In the genomic region with DNA sequence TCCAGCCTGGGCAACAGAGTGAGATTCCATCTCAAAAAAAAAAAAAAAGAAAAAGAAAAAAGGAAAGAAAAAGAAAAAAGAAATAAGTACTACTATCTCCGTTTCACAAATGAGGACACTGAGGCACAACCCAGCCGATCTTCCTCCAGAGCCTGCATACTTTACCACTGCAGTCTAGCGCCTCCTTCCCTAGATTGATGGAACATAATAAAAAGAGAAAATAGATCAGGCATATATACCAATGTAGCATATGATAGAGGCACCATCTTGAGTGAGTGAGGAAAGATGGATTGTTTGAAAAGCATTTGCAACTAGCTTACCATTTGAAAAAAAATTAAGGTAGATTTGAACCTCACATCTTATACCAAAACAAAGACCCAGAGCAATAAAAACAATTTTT, we compare ENCODE assay signal across 21 cellular contexts. TPM values are rescaled to one million over a fixed set of nuclear protein-coding genes. Genes with fewer than 3 reads are reported as not detected.
"Had no signal": no experiment of that assay in that cellular context is flagged by ENCODE, and none has a peak within 500 bp of the region (broad histone marks: within the 10 kb centered on the region; RNA-seq: fewer than 3 reads in every experiment).

No MANE protein-coding gene starts in this region.

- FAIRE-seq: keratinocyte, urothelium cell line had no signal

- H3K27ac ChIP-seq: hepatocyte, left ventricle myocardium inferior had no signal

- H3K4me3 ChIP-seq: hepatocyte, left ventricle myocardium inferior, mucosa of descending colon had no signal

- H3K27me3 Mint-ChIP-seq: stimulated activated memory B cell treated with anti-CD40 and anti-IgM and Interleukin-4, amounts not matched to agents 10 μg/mL and 1 μg/mL and 100 μg/mL, for 72 hours had no signal

- H3K4me3 Mint-ChIP-seq: activated CD8-positive, alpha-beta T cell treated with anti-CD3 and anti-CD28 coated beads, Interleukin-2, amount 10 ng/mL, durations not matched to agents 7 days and 5 days; activated T-cell treated with anti-CD3 and anti-CD28 coated beads, Interleukin-2, amount 50 U/mL, for 72 hours; memory B cell; naive thymus-derived CD4-positive, alpha-beta T cell; stimulated activated memory B cell treated with anti-CD40 and anti-IgM and Interleukin-4, amounts not matched to agents 10 μg/mL and 1 μg/mL and 100 μg/mL, for 72 hours; WTC11 had no signal

- H3K9me3 ChIP-seq: left ventricle myocardium inferior, mucosa of descending colon had no signal

- H2AFZ ChIP-seq: hepatocyte had no signal

- H3K4me2 ChIP-seq: hepatocyte had no signal

- ATAC-seq: activated CD8-positive, alpha-beta T cell treated with anti-CD3 and anti-CD28 coated beads, Interleukin-2, amount 10 ng/mL, durations not matched to agents 7 days and 5 days; activated naive CD4-positive, alpha-beta T cell treated with anti-CD3 and anti-CD28 coated beads, Interleukin-2, amount 50 U/mL, for 72 hours; activated T-cell treated with anti-CD3 and anti-CD28 coated beads, Interleukin-2, amount 50 U/mL, for 72 hours; mucosa of descending colon; naive thymus-derived CD4-positive, alpha-beta T cell; stimulated activated memory B cell treated with anti-CD40 and anti-IgM and Interleukin-4, amounts not matched to agents 10 μg/mL and 1 μg/mL and 100 μg/mL, for 72 hours; WTC11 had no signal

- H3K9me3 Mint-ChIP-seq: activated naive CD4-positive, alpha-beta T cell treated with anti-CD3 and anti-CD28 coated beads, Interleukin-2, amount 50 U/mL, for 72 hours; activated T-cell treated with anti-CD3 and anti-CD28 coated beads, Interleukin-2, amount 50 U/mL, for 72 hours; memory B cell; stimulated activated memory B cell treated with anti-CD40 and anti-IgM and Interleukin-4, amounts not matched to agents 10 μg/mL and 1 μg/mL and 100 μg/mL, for 72 hours; WTC11 had no signal

- H3K27ac Mint-ChIP-seq: activated CD8-positive, alpha-beta T cell treated with anti-CD3 and anti-CD28 coated beads, Interleukin-2, amount 10 ng/mL, durations not matched to agents 7 days and 5 days; activated naive CD4-positive, alpha-beta T cell treated with anti-CD3 and anti-CD28 coated beads, Interleukin-2, amount 50 U/mL, for 72 hours; activated T-cell treated with anti-CD3 and anti-CD28 coated beads, Interleukin-2, amount 50 U/mL, for 72 hours; memory B cell; naive thymus-derived CD4-positive, alpha-beta T cell had no signal

- DNase-seq: activated CD4-positive, alpha-beta T cell treated with anti-CD3 and anti-CD28 coated beads for 4 hours; activated CD8-positive, alpha-beta memory T cell treated with anti-CD3 and anti-CD28 coated beads, Interleukin-2, amount 50 U/mL, for 4 hours; activated CD8-positive, alpha-beta T cell treated with anti-CD3 and anti-CD28 coated beads, Interleukin-2, amount 10 ng/mL, durations not matched to agents 7 days and 5 days; activated gamma-delta T cell; activated T-cell treated with anti-CD3 and anti-CD28 coated beads, Interleukin-2, amount 50 U/mL, for 72 hours; central memory CD4-positive, alpha-beta T cell; effector CD8-positive, alpha-beta T cell; left ventricle myocardium inferior; mucosa of descending colon; naive thymus-derived CD4-positive, alpha-beta T cell; posterior cingulate gyrus; stimulated activated CD4-positive, alpha-beta T cell treated with anti-CD3 and anti-CD28 coated beads, Interleukin-2, amount 100 ng/mL, for 48 hours; T-helper 2 cell had no signal

- H3K27me3 ChIP-seq: hepatocyte had no signal

- H3K36me3 ChIP-seq: left ventricle myocardium inferior had no signal

- H3K36me3 Mint-ChIP-seq: memory B cell; naive thymus-derived CD4-positive, alpha-beta T cell; stimulated activated memory B cell treated with anti-CD40 and anti-IgM and Interleukin-4, amounts not matched to agents 10 μg/mL and 1 μg/mL and 100 μg/mL, for 72 hours; WTC11 had no signal

- H3K79me2 ChIP-seq: hepatocyte had no signal

RNA-seq across cellular contexts. Expression of gene EFNA1, which starts 17.8 kb away (rescaled TPM):
- total RNA-seq: activated CD8-positive, alpha-beta T cell treated with anti-CD3 and anti-CD28 coated beads, Interleukin-2, amount 10 ng/mL, durations not matched to agents 7 days and 5 days; fibroblast of lung had no signal
